Comparison of ENCODE assay signal across 14 cellular contexts in the genomic region with DNA sequence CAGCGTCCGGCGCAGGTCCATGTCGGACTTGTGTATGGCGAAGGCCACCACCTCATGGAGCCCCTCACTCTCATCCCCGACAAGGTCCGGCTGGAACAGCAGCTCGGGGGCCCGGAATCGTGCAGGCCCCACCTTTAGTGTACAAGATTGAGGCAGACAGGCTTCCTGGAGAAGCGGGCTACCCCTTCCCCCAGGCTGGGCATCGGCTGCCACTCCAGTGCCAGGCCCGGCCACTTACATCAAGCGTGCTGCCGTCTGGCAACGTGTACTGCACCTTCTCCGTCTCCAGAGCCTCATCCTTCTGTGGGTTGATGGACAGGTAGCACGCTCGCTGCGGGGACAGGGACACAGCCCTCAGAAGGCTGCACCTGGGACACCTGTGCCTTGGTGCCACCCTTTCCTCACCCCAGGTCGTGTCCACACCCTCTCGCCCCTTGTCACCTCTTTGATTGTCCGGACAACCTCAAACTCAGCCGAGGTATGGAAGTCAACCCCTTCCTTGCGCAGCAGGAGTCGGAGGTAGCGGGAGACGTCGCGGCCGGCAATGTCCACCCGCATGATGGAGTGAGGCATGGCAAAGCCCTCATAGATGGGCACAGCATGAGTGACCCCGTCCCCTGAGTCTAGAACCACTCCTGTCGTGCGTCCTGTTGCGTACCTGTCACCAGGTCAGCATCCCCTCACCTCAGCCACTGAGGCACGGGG. TPM values are rescaled to one million over a fixed set of nuclear protein-coding genes. Genes with fewer than 3 reads are reported as not detected.
DNase-seq lines count a peak whose midpoint lies in the region; TF ChIP-seq lines count a peak whose summit lies in the region.
"Had no signal": no experiment of that assay in that cellular context is flagged by ENCODE, and none has a peak within 500 bp of the region (broad histone marks: within the 10 kb centered on the region; RNA-seq: fewer than 3 reads in every experiment).

No MANE protein-coding gene starts in this region.

- peaks cover 68% of the 10 kb centered on the region for H3K36me3 ChIP-seq in suprapubic skin

- no peak for TF ChIP-seq POLR2A in suprapubic skin (IDR thresholded peaks at IDR 0.05)

- peaks cover 21% of the 10 kb centered on the region for H3K36me3 Mint-ChIP-seq in activated naive CD4-positive, alpha-beta T cell treated with anti-CD3 and anti-CD28 coated beads, Interleukin-2, amount 50 U/mL, for 24 hours
- peaks cover 42% of the 10 kb centered on the region for H3K36me3 Mint-ChIP-seq in activated naive CD4-positive, alpha-beta T cell treated with anti-CD3 and anti-CD28 coated beads, Interleukin-2, amount 10 ng/mL, durations not matched to agents 7 days and 5 days
- H3K36me3 Mint-ChIP-seq in neural crest cell (ENCODE audit: low read depth), result peaks cover 28% of the 10 kb centered on the region

- peaks cover 29% of the 10 kb centered on the region for H3K4me1 ChIP-seq in suprapubic skin
- H3K4me1 ChIP-seq: HAP-1 had no signal

- 94% methylated on average over 33 of the region's 37 CpGs for WGBS in suprapubic skin

- no peaks in the 10 kb centered on the region for H3K27me3 ChIP-seq in suprapubic skin

- no peak overlapping the region for H3K4me3 Mint-ChIP-seq in activated naive CD4-positive, alpha-beta T cell treated with anti-CD3 and anti-CD28 coated beads, Interleukin-2, amount 50 U/mL, for 24 hours
- no peak overlapping the region for H3K4me3 Mint-ChIP-seq in activated naive CD4-positive, alpha-beta T cell treated with anti-CD3 and anti-CD28 coated beads, Interleukin-2, amount 10 ng/mL, durations not matched to agents 7 days and 5 days
- H3K4me3 Mint-ChIP-seq in neural crest cell, result peak overlapping the region; percentile 19

- TF ChIP-seq CTCF in neural crest cell (conservative IDR thresholded peaks at IDR 0.05) (no peak), suprapubic skin (IDR thresholded peaks at IDR 0.05) (no peak)

- CTCF ChIA-PET in activated naive CD4-positive, alpha-beta T cell treated with anti-CD3 and anti-CD28 coated beads, Interleukin-2, amount 10 ng/mL, durations not matched to agents 7 days and 5 days (lab: Charles Lee), result interaction anchor here (1.9 kb wide), 1 partner anchor 11 kb away, joined by 7 read pairs; no protein-coding TSS in a partner anchor

- DNase-seq in activated naive CD4-positive, alpha-beta T cell treated with anti-CD3 and anti-CD28 coated beads, Interleukin-2, amount 10 ng/mL, durations not matched to agents 7 days and 5 days, result no peak
- DNase-seq in neural crest cell (ENCODE audit: low read depth, low spot score) (no peak), suprapubic skin (ENCODE audit: low spot score in 2 of 2) (no peak)
- DNase-seq: Karpas-422, NCI-H1417 treated with DMSO at 0.1 percent for 48 hours, NCI-H2029 treated with DMSO at 0.1 percent for 48 hours, NCI-H526, OCI-M1 had no signal

- TF ChIP-seq EP300 in suprapubic skin (IDR thresholded peaks at IDR 0.05), result no peak

- no peaks in the 10 kb centered on the region for H3K9me3 ChIP-seq in suprapubic skin
- H3K9me3 ChIP-seq: HAP-1 had no signal

- no peak overlapping the region for H3K27ac ChIP-seq in suprapubic skin
- H3K27ac ChIP-seq: C4-2B, HL-60 had no signal

- H3K4me3 ChIP-seq in suprapubic skin, result no peak overlapping the region
- H3K4me3 ChIP-seq: HAP-1 had no signal

- no peaks in the 10 kb centered on the region for H3K9me3 Mint-ChIP-seq in activated naive CD4-positive, alpha-beta T cell treated with anti-CD3 and anti-CD28 coated beads, Interleukin-2, amount 50 U/mL, for 24 hours
- H3K9me3 Mint-ChIP-seq in activated naive CD4-positive, alpha-beta T cell treated with anti-CD3 and anti-CD28 coated beads, Interleukin-2, amount 10 ng/mL, durations not matched to agents 7 days and 5 days, result no peaks in the 10 kb centered on the region
- H3K9me3 Mint-ChIP-seq in neural crest cell, result peaks cover 9% of the 10 kb centered on the region

- H3K4me1 Mint-ChIP-seq in activated naive CD4-positive, alpha-beta T cell treated with anti-CD3 and anti-CD28 coated beads, Interleukin-2, amount 50 U/mL, for 24 hours, result peaks cover 21% of the 10 kb centered on the region
- peaks cover 27% of the 10 kb centered on the region for H3K4me1 Mint-ChIP-seq in activated naive CD4-positive, alpha-beta T cell treated with anti-CD3 and anti-CD28 coated beads, Interleukin-2, amount 10 ng/mL, durations not matched to agents 7 days and 5 days
- peaks cover 22% of the 10 kb centered on the region for H3K4me1 Mint-ChIP-seq in neural crest cell

- no peaks in the 10 kb centered on the region for H3K27me3 Mint-ChIP-seq in activated naive CD4-positive, alpha-beta T cell treated with anti-CD3 and anti-CD28 coated beads, Interleukin-2, amount 50 U/mL, for 24 hours
- H3K27me3 Mint-ChIP-seq in activated naive CD4-positive, alpha-beta T cell treated with anti-CD3 and anti-CD28 coated beads, Interleukin-2, amount 10 ng/mL, durations not matched to agents 7 days and 5 days, result no peaks in the 10 kb centered on the region
- no peaks in the 10 kb centered on the region for H3K27me3 Mint-ChIP-seq in neural crest cell (ENCODE audit: low read depth)

- H3K27ac Mint-ChIP-seq in activated naive CD4-positive, alpha-beta T cell treated with anti-CD3 and anti-CD28 coated beads, Interleukin-2, amount 50 U/mL, for 24 hours, result peak overlapping the region; percentile 46
- H3K27ac Mint-ChIP-seq in activated naive CD4-positive, alpha-beta T cell treated with anti-CD3 and anti-CD28 coated beads, Interleukin-2, amount 10 ng/mL, durations not matched to agents 7 days and 5 days, result no peak overlapping the region
- peak overlapping the region; percentile 27 for H3K27ac Mint-ChIP-seq in neural crest cell (ENCODE audit: unreplicated experiment)

RNA-seq across cellular contexts. Expression of gene ACTR1B, which starts 5.7 kb away (rescaled TPM):
- 62.6 and 63.4 TPM in 2 replicates for total RNA-seq in neural crest cell
- total RNA-seq in suprapubic skin, result 10 to 100 TPM; 54.9 to 89.1 (median 74.4) TPM

RNA-seq across cellular contexts. Expression of gene C2orf92, which starts 11.4 kb away (rescaled TPM):
- total RNA-seq in neural crest cell (10.3 and 12.5 TPM in 2 replicates), suprapubic skin (10 to 100 TPM in 3 of 4 donors, 1 to 10 TPM in 1; 4.5 to 45.7 (median 14.7) TPM)

RNA-seq across cellular contexts. Expression of gene COX5B, which starts 12.3 kb away (rescaled TPM):
- 142 TPM in 2 replicates for total RNA-seq in neural crest cell
- total RNA-seq in suprapubic skin, result 100 to 1,000 TPM; 260 to 595 (median 427) TPM

RNA-seq across cellular contexts. Expression of gene ZAP70, which starts 55.2 kb away (rescaled TPM):
- total RNA-seq in neural crest cell (2.4 and 2.8 TPM in 2 replicates), suprapubic skin (1 to 10 TPM; 1.1 to 5.5 (median 2.2) TPM)
- total RNA-seq: A172, SK-MEL-5 had no signal
